Comparison of ENCODE assay signal across 28 cellular contexts in the genomic region with DNA sequence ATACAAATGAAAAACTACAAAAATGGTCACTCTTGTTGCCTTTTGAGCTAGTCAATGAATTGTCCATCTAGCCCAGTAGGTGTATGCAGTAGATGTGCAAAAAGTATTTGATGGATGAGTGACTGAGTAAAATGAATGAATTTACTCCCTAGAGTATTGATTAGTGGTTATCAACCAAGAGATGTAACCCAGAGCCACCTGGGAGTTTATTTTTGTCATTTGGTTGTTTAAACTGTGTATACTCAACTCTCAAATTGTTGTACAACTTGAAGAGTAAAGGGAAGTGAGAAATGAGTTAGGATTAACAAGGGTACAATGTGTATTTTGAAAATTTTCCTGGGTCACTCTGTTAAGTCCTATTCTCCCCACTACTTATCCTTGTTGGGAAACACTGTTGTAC.
"Had no signal": no experiment of that assay in that cellular context is flagged by ENCODE, and none has a peak within 500 bp of the region (broad histone marks: within the 10 kb centered on the region; RNA-seq: fewer than 3 reads in every experiment).

No MANE protein-coding gene starts in this region.

- H3K9me3 Mint-ChIP-seq: stimulated activated effector memory CD8-positive, alpha-beta T cell treated with anti-CD3 and anti-CD28 coated beads, Interleukin-12 subunit alpha, Interleukin-12 subunit beta, amount 100 ng/mL, for 72 hours; stimulated activated naive CD8-positive, alpha-beta T cell treated with anti-CD3 and anti-CD28 coated beads, Interleukin-15, amount 100 ng/mL, for 72 hours had no signal

- H3K4me1 ChIP-seq: stomach, suprapubic skin, testis, tibial artery, tibial nerve, transverse colon, upper lobe of left lung, upper lobe of right lung, uterus, vagina had no signal

- H3K27ac ChIP-seq: stomach, suprapubic skin, testis, thoracic aorta, thyroid gland, tibial artery, tibial nerve, transverse colon, upper lobe of left lung, upper lobe of right lung, uterus, vagina had no signal

- H3K36me3 Mint-ChIP-seq: stimulated activated effector memory CD8-positive, alpha-beta T cell treated with anti-CD3 and anti-CD28 coated beads, Interleukin-12 subunit alpha, Interleukin-12 subunit beta, amount 100 ng/mL, for 72 hours; stimulated activated memory B cell treated with anti-CD40 and anti-IgM and Interleukin-4, amounts not matched to agents 10 μg/mL and 1 μg/mL and 100 μg/mL, for 72 hours; type B pancreatic cell had no signal

- H3K9me3 ChIP-seq: stomach, suprapubic skin, testis, thoracic aorta, thyroid gland, tibial artery, tibial nerve, transverse colon, upper lobe of left lung, upper lobe of right lung, uterus, vagina had no signal

- ATAC-seq: stimulated activated effector memory CD8-positive, alpha-beta T cell treated with anti-CD3 and anti-CD28 coated beads, Interleukin-12 subunit alpha, Interleukin-12 subunit beta, amount 100 ng/mL, for 72 hours; stimulated activated memory B cell treated with anti-CD40 and anti-IgM and Interleukin-4, amounts not matched to agents 10 μg/mL and 1 μg/mL and 100 μg/mL, for 72 hours; stimulated activated naive CD8-positive, alpha-beta T cell treated with anti-CD3 and anti-CD28 coated beads, Interleukin-15, amount 100 ng/mL, for 72 hours; stimulated activated naive CD8-positive, alpha-beta T cell treated with anti-CD3 and anti-CD28 coated beads, Interleukin-15, Interleukin-2, amounts not matched to agents 100 U/mL and 50 U/mL, for 24 hours; upper lobe of right lung had no signal

- H3K27me3 Mint-ChIP-seq: stimulated activated naive CD8-positive, alpha-beta T cell treated with anti-CD3 and anti-CD28 coated beads, Interleukin-15, Interleukin-2, amounts not matched to agents 100 ng/mL and 50 ng/mL, for 24 hours had no signal

- H3K27me3 ChIP-seq: stomach, suprapubic skin, testis, thyroid gland, tibial artery, tibial nerve, transverse colon, upper lobe of left lung, uterus, vagina had no signal

- FAIRE-seq: urothelium cell line had no signal

- DNase-seq: stimulated activated CD4-positive, alpha-beta T cell treated with anti-CD3 and anti-CD28 coated beads, Interleukin-2, amount 100 ng/mL, for 48 hours; stimulated activated CD4-positive, alpha-beta T cell treated with anti-CD3 and anti-CD28 coated beads, Interleukin-4, amount 100 ng/mL, for 1 hour; stimulated activated CD4-positive, alpha-beta T cell treated with anti-CD3 and anti-CD28 coated beads, Interleukin-4, amount 100 ng/mL, for 24 hours; stimulated activated CD4-positive, alpha-beta T cell treated with anti-CD3 and anti-CD28 coated beads, Interleukin-4, amount 100 ng/mL, for 4 hours; stimulated activated CD8-positive, alpha-beta memory T cell treated with anti-CD3 and anti-CD28 coated beads, Interleukin-4, amount 100 ng/mL, for 48 hours; stimulated activated naive CD4-positive, alpha-beta T cell; stimulated activated naive CD4-positive, alpha-beta T cell treated with Interleukin-2 at 50 U/mL for 16 hours; stimulated activated naive CD8-positive, alpha-beta T cell treated with anti-CD3 and anti-CD28 coated beads, Interleukin-15, amount 100 ng/mL, for 72 hours; stimulated activated naive CD8-positive, alpha-beta T cell treated with anti-CD3 and anti-CD28 coated beads, Interleukin-15, Interleukin-2, amounts not matched to agents 100 U/mL and 50 U/mL, for 24 hours; stomach; substantia nigra; testis; thyroid gland; tibial artery; transverse colon; trophoblast cell; upper lobe of left lung; upper lobe of right lung; uterus had no signal

- H3K4me3 Mint-ChIP-seq: stimulated activated effector memory CD8-positive, alpha-beta T cell treated with anti-CD3 and anti-CD28 coated beads, Interleukin-12 subunit alpha, Interleukin-12 subunit beta, amount 100 ng/mL, for 72 hours; stimulated activated memory B cell treated with anti-CD40 and anti-IgM and Interleukin-4, amounts not matched to agents 10 μg/mL and 1 μg/mL and 100 μg/mL, for 72 hours; stimulated activated naive CD8-positive, alpha-beta T cell treated with anti-CD3 and anti-CD28 coated beads, Interleukin-15, amount 100 ng/mL, for 72 hours; stimulated activated naive CD8-positive, alpha-beta T cell treated with anti-CD3 and anti-CD28 coated beads, Interleukin-15, Interleukin-2, amounts not matched to agents 100 ng/mL and 50 ng/mL, for 24 hours; type B pancreatic cell had no signal

- H3K36me3 ChIP-seq: stomach, suprapubic skin, thoracic aorta, thyroid gland, tibial artery, tibial nerve, transverse colon, upper lobe of left lung, upper lobe of right lung, uterus, vagina had no signal

- H3K4me1 Mint-ChIP-seq: stimulated activated effector memory CD8-positive, alpha-beta T cell treated with anti-CD3 and anti-CD28 coated beads, Interleukin-12 subunit alpha, Interleukin-12 subunit beta, amount 100 ng/mL, for 72 hours; stimulated activated memory B cell treated with anti-CD40 and anti-IgM and Interleukin-4, amounts not matched to agents 10 μg/mL and 1 μg/mL and 100 μg/mL, for 72 hours; stimulated activated naive CD8-positive, alpha-beta T cell treated with anti-CD3 and anti-CD28 coated beads, Interleukin-15, amount 100 ng/mL, for 72 hours had no signal

- H3K4me3 ChIP-seq: stomach, suprapubic skin, testis, thoracic aorta, thyroid gland, tibial artery, tibial nerve, transverse colon, upper lobe of left lung, upper lobe of right lung, uterus, vagina had no signal

- H3K27ac Mint-ChIP-seq: stimulated activated effector memory CD8-positive, alpha-beta T cell treated with anti-CD3 and anti-CD28 coated beads, Interleukin-12 subunit alpha, Interleukin-12 subunit beta, amount 100 ng/mL, for 72 hours; stimulated activated memory B cell treated with anti-CD40 and anti-IgM and Interleukin-4, amounts not matched to agents 10 μg/mL and 1 μg/mL and 100 μg/mL, for 72 hours; stimulated activated naive CD8-positive, alpha-beta T cell treated with anti-CD3 and anti-CD28 coated beads, Interleukin-15, amount 100 ng/mL, for 72 hours; stimulated activated naive CD8-positive, alpha-beta T cell treated with anti-CD3 and anti-CD28 coated beads, Interleukin-15, Interleukin-2, amounts not matched to agents 100 ng/mL and 50 ng/mL, for 24 hours; type B pancreatic cell had no signal
